In the genomic region with DNA sequence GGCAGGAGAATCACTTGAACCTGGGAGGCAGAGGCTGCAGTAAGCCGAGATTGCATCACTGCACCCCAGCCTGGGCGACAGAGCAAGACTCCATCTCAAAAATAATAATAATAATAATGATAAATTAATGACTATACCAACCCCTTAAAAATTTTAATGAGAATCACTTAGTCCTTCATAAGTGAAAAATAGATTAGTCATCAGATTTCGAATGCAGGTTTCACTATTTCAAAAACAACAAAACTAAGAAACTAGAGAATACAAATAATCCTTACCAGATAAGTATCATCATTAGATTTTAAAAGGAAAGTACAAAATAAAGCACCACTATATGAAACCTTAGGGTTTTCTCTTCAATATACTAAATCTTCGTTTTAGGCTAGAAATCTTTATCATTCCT, we compare ENCODE assay signal across 24 cellular contexts.
DNase-seq lines count a peak whose midpoint lies in the region; ATAC-seq, FAIRE-seq and TF ChIP-seq lines count a peak whose summit lies in the region.
"Had no signal": no experiment of that assay in that cellular context is flagged by ENCODE, and none has a peak within 500 bp of the region (broad histone marks: within the 10 kb centered on the region; RNA-seq: fewer than 3 reads in every experiment).

No MANE protein-coding gene starts in this region.

- H3K79me2 ChIP-seq in K562 (ENCODE audit: control insufficient read depth, insufficient read depth, low read length), result no peaks in the 10 kb centered on the region

- no peaks in the 10 kb centered on the region for H3K9me1 ChIP-seq in K562 (ENCODE audit: control insufficient read depth, insufficient read depth, low read length)

- H3K4me3 ChIP-seq in A549 (no peak overlapping the region), K562 (no peak overlapping the region), colonic mucosa (no peak overlapping the region)
- H3K4me3 ChIP-seq: BLaER1, GM12878 had no signal

- WGBS in A549 (ENCODE audit: missing lambda C conversion rate), result 93% methylated on average over 4 of the region's 4 CpGs
- 95% methylated on average over 4 of the region's 4 CpGs for WGBS in K562 (ENCODE audit: insufficient coverage, low coverage, missing lambda C conversion rate)

- TF ChIP-seq RAD21 in A549 (conservative IDR thresholded peaks at IDR 0.05 in 1 of 2, IDR thresholded peaks at IDR 0.05 in 1 of 2) (no peak), K562 (CRISPR knock-in tag; conservative IDR thresholded peaks at IDR 0.05 in 1 of 2, IDR thresholded peaks at IDR 0.05 in 1 of 2) (no peak)

- H3K4me1 ChIP-seq in A549, result no peaks in the 10 kb centered on the region
- H3K4me1 ChIP-seq in K562 (replicated peaks in 1 of 2; ENCODE audit: control insufficient read depth in 2 of 2, insufficient read depth in 2 of 2, low read length in 2 of 2), result no peaks in the 10 kb centered on the region
- no peaks in the 10 kb centered on the region for H3K4me1 ChIP-seq in colonic mucosa
- H3K4me1 ChIP-seq: BE2C, BLaER1 had no signal

- CTCF ChIA-PET in A549 (lab: Yijun Ruan, JAX) (interaction anchor here (1.3 kb wide), 1 partner anchor 8 kb away, joined by 3 read pairs; no protein-coding TSS in a partner anchor), K562 (lab: Yijun Ruan, JAX; ENCODE audit: low intra/inter-chr PET ratio) (no interaction called here)

- TF ChIP-seq EP300 in A549 (IDR thresholded peaks at IDR 0.05) (no peak), K562 (IDR thresholded peaks at IDR 0.05; ENCODE audit: low read length) (no peak)

- TF ChIP-seq CTCF in A549 (IDR thresholded peaks at IDR 0.05) (no peak), K562 (IDR thresholded peaks at IDR 0.05 in 2 of 3, conservative IDR thresholded peaks at IDR 0.05 in 1 of 3; ENCODE audit: insufficient read depth in 2 of 3, low read depth in 1 of 3, low read length in 3 of 3) (no peak), colonic mucosa (IDR thresholded peaks at IDR 0.05) (no peak)

- H3K27me3 ChIP-seq in K562 (ENCODE audit: control insufficient read depth in 2 of 2, insufficient read depth in 2 of 2, low read length in 2 of 2) (no peaks in the 10 kb centered on the region), colonic mucosa (no peaks in the 10 kb centered on the region)
- H3K27me3 ChIP-seq: BE2C, BLaER1 had no signal

- H4K20me1 ChIP-seq in K562 (replicated peaks; ENCODE audit: control insufficient read depth, insufficient read depth, low read length), result no peaks in the 10 kb centered on the region
- H4K20me1 ChIP-seq: BLaER1 had no signal

- no peak overlapping the region for H2AFZ ChIP-seq in K562 (ENCODE audit: low read depth, low read length)

- H3K4me2 ChIP-seq in A549, result no peak overlapping the region
- no peak overlapping the region for H3K4me2 ChIP-seq in K562 (ENCODE audit: insufficient read depth, low read length)
- H3K4me2 ChIP-seq: BLaER1 had no signal

- intact Hi-C loops in K562 (cut with micrococcal nuclease) (no loop called here), colonic mucosa (cut with DNase I) (no loop called here)

- TF ChIP-seq POLR2A in A549 (IDR thresholded peaks at IDR 0.05; ENCODE audit: low read length) (no peak), K562 (conservative IDR thresholded peaks at IDR 0.05) (no peak)

- in situ Hi-C loops in K562 (cut with MboI), result no loop called here

- H3K9me3 ChIP-seq in A549 (no peaks in the 10 kb centered on the region), K562 (replicated peaks; ENCODE audit: control insufficient read depth, insufficient read depth, low read depth, low read length) (no peaks in the 10 kb centered on the region), colonic mucosa (no peaks in the 10 kb centered on the region)
- H3K9me3 ChIP-seq: BE2C had no signal

- no peak overlapping the region for H3K9ac ChIP-seq in K562 (ENCODE audit: insufficient read depth in 1 of 2, low read depth in 2 of 2, low read length in 2 of 2)
- H3K9ac ChIP-seq in colonic mucosa (ENCODE audit: low read depth in 2 of 2, low read length in 2 of 2), result no peak overlapping the region
- H3K9ac ChIP-seq: BLaER1 had no signal

- peak; percentile 29 for FAIRE-seq in A204.1 (lab: Jason Lieb, UNC)
- no peak for FAIRE-seq in A549 (lab: Jason Lieb, UNC)
- FAIRE-seq in K562 (lab: Jason Lieb, UNC), result no peak
- FAIRE-seq: GM12878, GM12892, GM18507 had no signal

- no peak for ATAC-seq in A549
- ATAC-seq in K562, result no peak
- ATAC-seq in HG03095 (IDR thresholded peaks at IDR 0.05; ENCODE audit: unreplicated experiment), result no peak
- ATAC-seq: GM12878 had no signal

- BruUV-seq in K562 (replicated peaks; lab: Mats Ljungman, UMichigan), result no TSS peak

- H3K27ac ChIP-seq in A549 (no peak overlapping the region), K562 (ENCODE audit: extremely low read depth, low read depth, low read length) (no peak overlapping the region), colonic mucosa (no peak overlapping the region)
- H3K27ac ChIP-seq: BLaER1 had no signal

- no peak for DNase-seq in A549 (ENCODE audit: low read depth in 1 of 2, low spot score in 1 of 2)
- DNase-seq in K562 (ENCODE audit: extremely low read depth in 1 of 4, low spot score in 3 of 4), result no peak
- DNase-seq in colonic mucosa, result no peak
- DNase-seq: 8988T; ACHN; BE2C; C1 segment of cervical spinal cord; CD4-positive, alpha-beta memory T cell; CD4-positive, CD25-positive, alpha-beta regulatory T cell; CD8-positive, alpha-beta memory T cell; COR-L47; DMS 273 treated with DMSO at 0.1 percent for 48 hours; DMS153; DMS53; DMS79; DND-41; EL; GDM1 had no signal

- H3K36me3 ChIP-seq in K562 (ENCODE audit: control insufficient read depth, insufficient read depth, low read length) (peaks cover 25% of the 10 kb centered on the region; the same call in 2 of the 3 replicates), colonic mucosa (no peaks in the 10 kb centered on the region)
- H3K36me3 ChIP-seq: BE2C had no signal

- POLR2A ChIA-PET in A549 (lab: Yijun Ruan, JAX), result no interaction called here
- POLR2A ChIA-PET in K562 (lab: Yijun Ruan, JAX), result no interaction called here

TF ChIP-seq in A549, 52 proteins besides CTCF, POLR2A, EP300 and RAD21:
- peak; percentile 77 for TF ChIP-seq MAFK (IDR thresholded peaks at IDR 0.05; ENCODE audit: partially characterized antibody)
- no peak for TF ChIP-seq PBX3 (IDR thresholded peaks at IDR 0.05)

TF ChIP-seq in K562, 482 proteins besides CTCF, POLR2A, EP300 and RAD21:
- TF ChIP-seq MAFG (tag; conservative IDR thresholded peaks at IDR 0.05) (peak; percentile 61), C11orf30 (IDR thresholded peaks at IDR 0.05; ENCODE audit: low read depth) (peak; percentile 69; the same call in 1 of the 2 replicates), MAFF (IDR thresholded peaks at IDR 0.05; ENCODE audit: low read length) (peak; percentile 37; the same call in 1 of the 2 replicates), TEAD1 (CRISPR knock-in tag; IDR thresholded peaks at IDR 0.05) (no peak), ZNF316 (IDR thresholded peaks at IDR 0.05) (peak; percentile 88)
